Comparison of ENCODE assay signal across 11 cellular contexts in the genomic region with DNA sequence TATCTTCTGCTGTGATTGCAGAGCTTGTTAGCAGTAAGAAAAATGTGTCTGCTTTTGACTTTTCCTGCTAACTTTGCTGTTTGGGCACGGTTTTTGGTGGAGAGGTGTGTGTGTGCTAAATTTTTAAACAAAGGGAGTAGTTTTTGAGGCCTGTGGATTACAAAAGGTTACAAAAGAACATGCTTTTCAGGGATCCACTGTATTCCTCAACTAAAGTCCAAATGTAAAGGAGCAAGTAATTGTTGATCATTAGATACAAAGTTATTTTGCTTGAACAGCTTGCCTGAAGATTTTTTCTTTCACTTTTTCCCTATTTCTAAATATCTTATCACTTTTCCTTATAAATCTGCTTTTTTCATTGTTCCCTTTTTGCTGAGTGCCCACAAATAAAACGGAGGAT. TPM values are rescaled to one million over a fixed set of nuclear protein-coding genes. Genes with fewer than 3 reads are reported as not detected.
A peak's percentile ranks its signal among the peaks of the same experiment; 100 is the strongest.
DNase-seq lines count a peak whose midpoint lies in the region; ATAC-seq and TF ChIP-seq lines count a peak whose summit lies in the region.
"Had no signal": no experiment of that assay in that cellular context is flagged by ENCODE, and none has a peak within 500 bp of the region (broad histone marks: within the 10 kb centered on the region; RNA-seq: fewer than 3 reads in every experiment).

No MANE protein-coding gene starts in this region.

- H3K4me3 Mint-ChIP-seq in WTC11 = peak overlapping the region; percentile 91

- WGBS in heart right ventricle, 2 donors = 52 to 59% methylated on average over 2 of the region's 2 CpGs

- H3K27me3 ChIP-seq in iPS-20b (ENCODE audit: insufficient read depth, low read length) = no peaks in the 10 kb centered on the region
- H3K27me3 ChIP-seq in heart right ventricle = no peaks in the 10 kb centered on the region
- H3K27me3 ChIP-seq: colonic mucosa, suprapubic skin had no signal

- POLR2A ChIA-PET in WTC11 (lab: Charles Lee) = no interaction called here

- H3K9ac ChIP-seq in iPS-20b (ENCODE audit: low read depth, low read length) = peak overlapping the region; percentile 98; the same call in 1 of the 2 replicates

- DNase-seq in GM12865 (ENCODE audit: low read depth) (no peak), WTC11 (ENCODE audit: low spot score) (no peak), anterior cingulate cortex (lab: John Stamatoyannopoulos, UW) (no peak), heart right ventricle (no peak)
- DNase-seq: colonic mucosa, islet precursor cell had no signal

- no peaks in the 10 kb centered on the region for H3K9me3 ChIP-seq in iPS-20b (ENCODE audit: insufficient read depth, low read depth, low read length)
- H3K9me3 ChIP-seq in heart right ventricle = no peaks in the 10 kb centered on the region
- H3K9me3 ChIP-seq: colonic mucosa, suprapubic skin had no signal

- H3K27me3 Mint-ChIP-seq in WTC11 (ENCODE audit: low read depth) = no peaks in the 10 kb centered on the region; the same call in 1 of the 2 replicates

- peaks cover 28% of the 10 kb centered on the region for H3K4me1 Mint-ChIP-seq in WTC11

- H3K27ac Mint-ChIP-seq in WTC11 = peak overlapping the region; percentile 87

- no peaks in the 10 kb centered on the region for H3K9me3 Mint-ChIP-seq in WTC11

- peaks cover 12% of the 10 kb centered on the region for H3K4me1 ChIP-seq in iPS-20b (ENCODE audit: insufficient read depth, low read length)
- peaks cover 11 to 76% (median 55%) of the 10 kb centered on the region in 9 donors for H3K4me1 ChIP-seq in heart right ventricle

- TF ChIP-seq CTCF in 22Rv1 (IDR thresholded peaks at IDR 0.05) = no peak
- TF ChIP-seq CTCF in GM12865 (IDR thresholded peaks at IDR 0.05; ENCODE audit: insufficient read depth, low read depth, low read length, missing control alignments) = no peak
- no peak for TF ChIP-seq CTCF in WTC11 (IDR thresholded peaks at IDR 0.05)
- no peak for TF ChIP-seq CTCF in heart right ventricle (IDR thresholded peaks at IDR 0.05)

- H3K27ac ChIP-seq in 22Rv1 (peak overlapping the region; percentile 94), iPS-20b (ENCODE audit: low read length) (peak overlapping the region; percentile 14), heart right ventricle (no peak overlapping the region)
- H3K27ac ChIP-seq: suprapubic skin had no signal

- H3K36me3 Mint-ChIP-seq in WTC11 = peaks cover 53% of the 10 kb centered on the region

- H3K4me3 ChIP-seq in GM12865 (ENCODE audit: low read depth, low read length) (peak overlapping the region; percentile 74), iPS-20b (ENCODE audit: low read length) (peak overlapping the region; percentile 98), heart right ventricle (peak overlapping the region in 1 of 10 donors; percentile 84)

- no peak for ATAC-seq in WTC11
- no peak for ATAC-seq in GM21367 (IDR thresholded peaks at IDR 0.05; ENCODE audit: unreplicated experiment)
- ATAC-seq in heart right ventricle = no peak
- ATAC-seq in GM19452 (IDR thresholded peaks at IDR 0.05; ENCODE audit: unreplicated experiment) = no peak

- H3K36me3 ChIP-seq in iPS-20b (ENCODE audit: insufficient read depth, low read depth, low read length) (peaks cover 60% of the 10 kb centered on the region), heart right ventricle (peaks cover 0 to 55% (median 25%) of the 10 kb centered on the region in 9 donors)

- intact Hi-C loops in heart right ventricle (cut with DNase I) = no loop called here

- CTCF ChIA-PET in WTC11 (lab: Charles Lee) = interaction anchor here (2.1 kb wide), 1 partner anchor 12 kb away, joined by 12 read pairs; no protein-coding TSS in a partner anchor

TF ChIP-seq in WTC11, 78 proteins besides CTCF, POLR2A, EP300 and RAD21:
- TF ChIP-seq GRHL2 (CRISPR knock-in tag; IDR thresholded peaks at IDR 0.05; ENCODE audit: insufficient replicate concordance, severe bottlenecking) = no peak
- TF ChIP-seq JAZF1 (CRISPR knock-in tag; IDR thresholded peaks at IDR 0.05) = no peak
- TF ChIP-seq, protein P1, sequence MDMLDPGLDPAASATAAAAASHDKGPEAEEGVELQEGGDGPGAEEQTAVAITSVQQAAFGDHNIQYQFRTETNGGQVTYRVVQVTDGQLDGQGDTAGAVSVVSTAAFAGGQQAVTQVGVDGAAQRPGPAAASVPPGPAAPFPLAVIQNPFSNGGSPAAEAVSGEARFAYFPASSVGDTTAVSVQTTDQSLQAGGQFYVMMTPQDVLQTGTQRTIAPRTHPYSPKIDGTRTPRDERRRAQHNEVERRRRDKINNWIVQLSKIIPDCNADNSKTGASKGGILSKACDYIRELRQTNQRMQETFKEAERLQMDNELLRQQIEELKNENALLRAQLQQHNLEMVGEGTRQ (CRISPR knock-in tag; IDR thresholded peaks at IDR 0.05) = no peak
- TF ChIP-seq ZNF416 (CRISPR knock-in tag; IDR thresholded peaks at IDR 0.05) = no peak
- no peak for TF ChIP-seq FOXK1 (CRISPR knock-in tag; IDR thresholded peaks at IDR 0.05)
- TF ChIP-seq, protein P2, sequence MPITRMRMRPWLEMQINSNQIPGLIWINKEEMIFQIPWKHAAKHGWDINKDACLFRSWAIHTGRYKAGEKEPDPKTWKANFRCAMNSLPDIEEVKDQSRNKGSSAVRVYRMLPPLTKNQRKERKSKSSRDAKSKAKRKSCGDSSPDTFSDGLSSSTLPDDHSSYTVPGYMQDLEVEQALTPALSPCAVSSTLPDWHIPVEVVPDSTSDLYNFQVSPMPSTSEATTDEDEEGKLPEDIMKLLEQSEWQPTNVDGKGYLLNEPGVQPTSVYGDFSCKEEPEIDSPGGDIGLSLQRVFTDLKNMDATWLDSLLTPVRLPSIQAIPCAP (CRISPR knock-in tag; IDR thresholded peaks at IDR 0.05) = no peak
- TF ChIP-seq, protein P3, sequence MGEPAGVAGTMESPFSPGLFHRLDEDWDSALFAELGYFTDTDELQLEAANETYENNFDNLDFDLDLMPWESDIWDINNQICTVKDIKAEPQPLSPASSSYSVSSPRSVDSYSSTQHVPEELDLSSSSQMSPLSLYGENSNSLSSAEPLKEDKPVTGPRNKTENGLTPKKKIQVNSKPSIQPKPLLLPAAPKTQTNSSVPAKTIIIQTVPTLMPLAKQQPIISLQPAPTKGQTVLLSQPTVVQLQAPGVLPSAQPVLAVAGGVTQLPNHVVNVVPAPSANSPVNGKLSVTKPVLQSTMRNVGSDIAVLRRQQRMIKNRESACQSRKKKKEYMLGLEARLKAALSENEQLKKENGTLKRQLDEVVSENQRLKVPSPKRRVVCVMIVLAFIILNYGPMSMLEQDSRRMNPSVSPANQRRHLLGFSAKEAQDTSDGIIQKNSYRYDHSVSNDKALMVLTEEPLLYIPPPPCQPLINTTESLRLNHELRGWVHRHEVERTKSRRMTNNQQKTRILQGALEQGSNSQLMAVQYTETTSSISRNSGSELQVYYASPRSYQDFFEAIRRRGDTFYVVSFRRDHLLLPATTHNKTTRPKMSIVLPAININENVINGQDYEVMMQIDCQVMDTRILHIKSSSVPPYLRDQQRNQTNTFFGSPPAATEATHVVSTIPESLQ (CRISPR knock-in tag; IDR thresholded peaks at IDR 0.05) = no peak
- TF ChIP-seq, protein P4, sequence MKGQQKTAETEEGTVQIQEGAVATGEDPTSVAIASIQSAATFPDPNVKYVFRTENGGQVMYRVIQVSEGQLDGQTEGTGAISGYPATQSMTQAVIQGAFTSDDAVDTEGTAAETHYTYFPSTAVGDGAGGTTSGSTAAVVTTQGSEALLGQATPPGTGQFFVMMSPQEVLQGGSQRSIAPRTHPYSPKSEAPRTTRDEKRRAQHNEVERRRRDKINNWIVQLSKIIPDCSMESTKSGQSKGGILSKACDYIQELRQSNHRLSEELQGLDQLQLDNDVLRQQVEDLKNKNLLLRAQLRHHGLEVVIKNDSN (CRISPR knock-in tag; IDR thresholded peaks at IDR 0.05) = no peak
- no peak for TF ChIP-seq KAT7 (CRISPR knock-in tag; IDR thresholded peaks at IDR 0.05; ENCODE audit: borderline replicate concordance)
- no peak for TF ChIP-seq JUN (CRISPR knock-in tag; IDR thresholded peaks at IDR 0.05)
- TF ChIP-seq NR2C2 (CRISPR knock-in tag; IDR thresholded peaks at IDR 0.05) = no peak

RNA-seq across cellular contexts. Expression of a gene that starts 2.0 kb away (rescaled TPM):
- 437 to 506 TPM (median 452 TPM) in 3 replicates for total RNA-seq in WTC11 (2021)
- total RNA-seq in heart right ventricle = 100 to 1,000 TPM; 167 to 236 (median 190) TPM
- polyA plus RNA-seq in heart right ventricle = 10 to 100 TPM; 30.6 to 66.4 TPM

RNA-seq across cellular contexts. Expression of a gene that starts 42.3 kb away (rescaled TPM):
- total RNA-seq in WTC11 (2021) = 14.7 to 17.4 TPM (median 15.8 TPM) in 3 replicates
- total RNA-seq in heart right ventricle = 10 to 100 TPM in 9 of 10 donors, 1 to 10 TPM in 1; 8.4 to 19.9 (median 12.6) TPM
- polyA plus RNA-seq in heart right ventricle = 10 to 100 TPM in 1 of 2 donors, 1 to 10 TPM in 1; 9.9 to 27.9 TPM

Comparison
In these comparisons a context has a peak if more than half of its experiments do, and no peak if none do; other contexts are left out.
1. H3K27ac ChIP-seq: peak in 22Rv1 (single experiment) and iPS-20b (single experiment); none in heart right ventricle (0 of 10).